10 cellular contexts compared by ENCODE assay signal in the genomic region with DNA sequence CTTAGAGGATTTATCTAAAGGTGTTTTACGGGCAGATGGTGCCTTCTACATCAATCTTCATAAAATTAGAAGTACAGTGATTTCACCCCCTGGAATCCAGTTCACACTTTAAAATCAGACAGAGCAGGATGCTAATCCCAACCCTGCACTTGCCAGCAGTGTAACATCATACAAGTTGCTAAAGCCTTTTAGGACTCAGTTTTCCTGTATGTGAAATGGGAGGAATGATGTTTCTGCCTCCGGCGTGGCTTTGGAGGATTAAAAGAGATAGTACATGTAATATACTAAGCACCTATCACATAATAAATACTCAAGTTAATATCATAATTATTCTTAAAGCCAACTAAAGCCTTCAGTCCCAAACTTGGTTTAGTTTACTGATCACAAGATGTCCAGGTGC.
"Had no signal": no experiment of that assay in that cellular context is flagged by ENCODE, and none has a peak within 500 bp of the region (broad histone marks: within the 10 kb centered on the region; RNA-seq: fewer than 3 reads in every experiment).

No MANE protein-coding gene starts in this region.

- H3K9me3 ChIP-seq: HAP-1 had no signal

- H3K36me3 ChIP-seq: HAP-1 had no signal

- H2AFZ ChIP-seq: GM23248 had no signal

- H3K4me1 ChIP-seq: HAP-1 had no signal

- H3K27ac ChIP-seq: GM23248, HL-60, KMS-11 had no signal

- ATAC-seq: HCT116 had no signal

- H3K9ac ChIP-seq: GM23248, KMS-11 had no signal

- H3K4me2 ChIP-seq: KMS-11 had no signal

- H3K4me3 ChIP-seq: GM23248, HAP-1 had no signal

- DNase-seq: GM23248, GOT3, H7, HFFc6, KBM-7 had no signal

- FAIRE-seq: HTR-8/SVneo had no signal
